Comparison of ENCODE assay signal across 8 cellular contexts in genomic region chr20:13995841-13996240, GRCh38. TPM values are rescaled to one million over a fixed set of nuclear protein-coding genes. Genes with fewer than 3 reads are reported as not detected.
A peak's percentile ranks its signal among the peaks of the same experiment; 100 is the strongest.
DNase-seq lines count a peak whose midpoint lies in the region; ATAC-seq and TF ChIP-seq lines count a peak whose summit lies in the region.

No MANE protein-coding gene starts in this region.

- H3K36me3 ChIP-seq in body of pancreas (replicated peaks in 1 of 2; ENCODE audit: insufficient read depth in 1 of 2, low read depth in 2 of 2) (no peaks in the 10 kb centered on the region), skeletal muscle tissue (ENCODE audit: control insufficient read depth in 3 of 3, insufficient read depth in 3 of 3, low read length in 3 of 3) (no peaks in the 10 kb centered on the region)

- no peaks in the 10 kb centered on the region for H3K27me3 ChIP-seq in body of pancreas
- no peaks in the 10 kb centered on the region for H3K27me3 ChIP-seq in skeletal muscle tissue (ENCODE audit: control insufficient read depth in 3 of 3, insufficient read depth in 3 of 3, low read length in 3 of 3)

- no peaks in the 10 kb centered on the region for H3K4me1 ChIP-seq in body of pancreas
- H3K4me1 ChIP-seq in skeletal muscle tissue (ENCODE audit: control insufficient read depth in 3 of 3, insufficient read depth in 3 of 3, low read length in 3 of 3) = peaks cover 0 to 6% (median 4%) of the 10 kb centered on the region in 3 donors

- H3K9ac ChIP-seq in skeletal muscle tissue (ENCODE audit: low read depth in 1 of 3, low read length in 3 of 3) = peak overlapping the region in 2 of 3 donors; percentile 66 to 80

- H3K27ac ChIP-seq in body of pancreas (peak overlapping the region; percentile 57 to 85 (median 70)), skeletal muscle tissue (ENCODE audit: low read depth, low read length) (no peak overlapping the region)

- whole genome bisulfite sequencing in body of pancreas, 2 donors = 0 to 1% methylated on average over 5 to 49 of the region's 52 CpGs

- H3K4me3 ChIP-seq in body of pancreas (peak overlapping the region; percentile 33 to 67), skeletal muscle tissue (ENCODE audit: low read length in 3 of 3) (peak overlapping the region; percentile 73 to 80 (median 75))

- TF ChIP-seq POLR2A in body of pancreas (IDR thresholded peaks at IDR 0.05) = no peak

- H3K9me3 ChIP-seq in body of pancreas = no peaks in the 10 kb centered on the region
- H3K9me3 ChIP-seq in skeletal muscle tissue (ENCODE audit: control insufficient read depth in 3 of 3, low read length in 3 of 3) = peaks cover 4 to 9% (median 8%) of the 10 kb centered on the region in 3 donors

- peak overlapping the region; percentile 67 to 84 (median 81) for H3K4me3 Mint-ChIP-seq in immature natural killer cell
- H3K4me3 Mint-ChIP-seq in activated naive CD4-positive, alpha-beta T cell treated with anti-CD3 and anti-CD28 coated beads, Interleukin-2, amount 10 ng/mL, durations not matched to agents 7 days and 5 days = no peak overlapping the region

- peak in 1 of 7 experiments; percentile 21 for TF ChIP-seq CTCF in body of pancreas (IDR thresholded peaks at IDR 0.05)

- H3K9me3 Mint-ChIP-seq in immature natural killer cell = peaks cover 6 to 36% (median 14%) of the 10 kb centered on the region in 6 donors
- H3K9me3 Mint-ChIP-seq in activated naive CD4-positive, alpha-beta T cell treated with anti-CD3 and anti-CD28 coated beads, Interleukin-2, amount 10 ng/mL, durations not matched to agents 7 days and 5 days = peaks cover 19% of the 10 kb centered on the region

- peak overlapping the region in 1 of 6 donors; percentile 1 for H3K27ac Mint-ChIP-seq in immature natural killer cell
- no peak overlapping the region for H3K27ac Mint-ChIP-seq in activated naive CD4-positive, alpha-beta T cell treated with anti-CD3 and anti-CD28 coated beads, Interleukin-2, amount 10 ng/mL, durations not matched to agents 7 days and 5 days

- CTCF ChIA-PET in activated naive CD4-positive, alpha-beta T cell treated with anti-CD3 and anti-CD28 coated beads, Interleukin-2, amount 10 ng/mL, durations not matched to agents 7 days and 5 days (lab: Charles Lee) = no interaction called here

- H3K4me1 Mint-ChIP-seq in immature natural killer cell = peaks cover 7 to 8% of the 10 kb centered on the region in 2 donors
- H3K4me1 Mint-ChIP-seq in activated naive CD4-positive, alpha-beta T cell treated with anti-CD3 and anti-CD28 coated beads, Interleukin-2, amount 10 ng/mL, durations not matched to agents 7 days and 5 days = peaks cover 8% of the 10 kb centered on the region

- ATAC-seq in body of pancreas = peak; percentile 57
- no peak for ATAC-seq in HG02970 (IDR thresholded peaks at IDR 0.05; ENCODE audit: low FRiP score, unreplicated experiment)
- ATAC-seq in GM18867 (IDR thresholded peaks at IDR 0.05; ENCODE audit: unreplicated experiment) = no peak

- intact Hi-C loops in body of pancreas (cut with DNase I) = no loop called here

- peaks cover 0 to 8% (median 0%) of the 10 kb centered on the region in 3 donors for H3K36me3 Mint-ChIP-seq in immature natural killer cell
- H3K36me3 Mint-ChIP-seq in activated naive CD4-positive, alpha-beta T cell treated with anti-CD3 and anti-CD28 coated beads, Interleukin-2, amount 10 ng/mL, durations not matched to agents 7 days and 5 days = no peaks in the 10 kb centered on the region

- DNase-seq in Daoy (ENCODE audit: low read depth) = peak; percentile 11
- DNase-seq in NCI-H146 (lab: John Stamatoyannopoulos, UW) = peak; percentile 79
- peak; percentile 61 to 84 (median 67) for DNase-seq in body of pancreas
- peak in 2 of 3 donors; percentile 5 to 12 for DNase-seq in immature natural killer cell
- no peak for DNase-seq in activated naive CD4-positive, alpha-beta T cell treated with anti-CD3 and anti-CD28 coated beads, Interleukin-2, amount 10 ng/mL, durations not matched to agents 7 days and 5 days

- H3K27me3 Mint-ChIP-seq in immature natural killer cell (ENCODE audit: low read depth in 3 of 3) = peaks cover 1 to 4% (median 2%) of the 10 kb centered on the region in 3 donors
- H3K27me3 Mint-ChIP-seq in activated naive CD4-positive, alpha-beta T cell treated with anti-CD3 and anti-CD28 coated beads, Interleukin-2, amount 10 ng/mL, durations not matched to agents 7 days and 5 days = peaks cover 20% of the 10 kb centered on the region

RNA-seq across cellular contexts. Expression of gene MACROD2, which starts 0.5 kb away (rescaled TPM):
- 0.51 and 0.86 TPM in 2 replicates for total RNA-seq in Daoy (2014; rRNA removed; shearing (Covaris generic))
- total RNA-seq in body of pancreas (10 to 100 TPM in 1 of 2 donors, 1 to 10 TPM in 1; 8.3 to 21.8 TPM), skeletal muscle tissue (3.1 TPM)
- polyA plus RNA-seq in immature natural killer cell = not detected

RNA-seq across cellular contexts. Expression of gene SEL1L2, which starts 5.4 kb away (rescaled TPM):
- total RNA-seq in Daoy (2014; rRNA removed; shearing (Covaris generic)) = not detected in 2 replicates
- total RNA-seq in body of pancreas = not detected
- not detected for polyA plus RNA-seq in immature natural killer cell
- total RNA-seq in skeletal muscle tissue = not detected
